Comparison of ENCODE assay signal across 7 cellular contexts in genomic region chr20:36093025-36093803, GRCh38.
DNase-seq lines count a peak whose midpoint lies in the region; FAIRE-seq and TF ChIP-seq lines count a peak whose summit lies in the region.

No MANE protein-coding gene starts in this region.

- H3K4me1 ChIP-seq in astrocyte (ENCODE audit: insufficient read depth, low read length), result peaks cover 20% of the 10 kb centered on the region

- H3K4me1 Mint-ChIP-seq in astrocyte (ENCODE audit: low read depth, unreplicated experiment), result peaks cover 10% of the 10 kb centered on the region

- no peak for FAIRE-seq in astrocyte (lab: Jason Lieb, UNC)

- H3K36me3 Mint-ChIP-seq in astrocyte (ENCODE audit: low read depth, unreplicated experiment), result no peaks in the 10 kb centered on the region

- H3K36me3 ChIP-seq in SK-N-MC (ENCODE audit: insufficient read depth, low read length), result no peaks in the 10 kb centered on the region
- H3K36me3 ChIP-seq in astrocyte (ENCODE audit: insufficient read depth, low read length), result no peaks in the 10 kb centered on the region

- H3K4me3 ChIP-seq in SK-N-MC (peak overlapping the region; percentile 77), astrocyte (ENCODE audit: insufficient read depth, low read depth, low read length) (peak overlapping the region; percentile 70), iPS-11a (ENCODE audit: low read depth, low read length) (peak overlapping the region; percentile 62), skeletal muscle cell (ENCODE audit: low read depth, low read length) (peak overlapping the region; percentile 54)

- no peaks in the 10 kb centered on the region for H3K9me3 Mint-ChIP-seq in astrocyte (ENCODE audit: unreplicated experiment)

- H2AFZ ChIP-seq in astrocyte (ENCODE audit: low read depth, low read length), result peak overlapping the region; percentile 94

- H3K9me3 ChIP-seq in SK-N-MC (ENCODE audit: low read depth, low read length) (no peaks in the 10 kb centered on the region), astrocyte (ENCODE audit: insufficient read depth, low read depth, low read length) (no peaks in the 10 kb centered on the region)

- no peaks in the 10 kb centered on the region for H3K79me2 ChIP-seq in astrocyte (ENCODE audit: insufficient read depth, low read length)

- H4K20me1 ChIP-seq in astrocyte (ENCODE audit: insufficient read depth, low read length), result peaks cover 4% of the 10 kb centered on the region

- H3K4me3 Mint-ChIP-seq in astrocyte (ENCODE audit: unreplicated experiment), result peak overlapping the region; percentile 91

- H3K4me2 ChIP-seq in astrocyte (ENCODE audit: low read length), result peak overlapping the region; percentile 100

- CTCF ChIA-PET in HEK293T (lab: Yijun Ruan, JAX), result no interaction called here

- no peak for TF ChIP-seq CTCF in astrocyte (IDR thresholded peaks at IDR 0.05; ENCODE audit: insufficient read depth, low read depth, low read length)

- no peak for DNase-seq in HEK293T (ENCODE audit: extremely low spot score)
- DNase-seq in SK-N-MC (ENCODE audit: low read depth, low spot score), result no peak
- DNase-seq in astrocyte (ENCODE audit: low read depth), result no peak
- DNase-seq in skeletal muscle cell (ENCODE audit: low read depth), result no peak
- DNase-seq in foreskin melanocyte, result no peak
- no peak for DNase-seq in Ammon's horn (ENCODE audit: low spot score)

- POLR2A ChIA-PET in HEK293T (lab: Yijun Ruan, JAX), result no interaction called here

- H3K27me3 Mint-ChIP-seq in astrocyte (ENCODE audit: low read depth, unreplicated experiment), result peaks cover 50% of the 10 kb centered on the region

- H3K27me3 ChIP-seq in astrocyte (ENCODE audit: insufficient read depth, low read length), result peaks cover 18% of the 10 kb centered on the region

- H3K9ac ChIP-seq in SK-N-MC (ENCODE audit: insufficient read length) (no peak overlapping the region), astrocyte (ENCODE audit: low read length) (peak overlapping the region; percentile 49)

- no peak overlapping the region for H3K27ac Mint-ChIP-seq in astrocyte (ENCODE audit: unreplicated experiment)

- H3K27ac ChIP-seq in SK-N-MC (no peak overlapping the region), astrocyte (ENCODE audit: low read depth, low read length) (no peak overlapping the region)

TF ChIP-seq in HEK293T, 16 proteins besides CTCF, POLR2A, EP300 and RAD21:
- TF ChIP-seq ZNF384 (IDR thresholded peaks at IDR 0.05) (no peak), TARDBP (IDR thresholded peaks at IDR 0.05) (peak; percentile 63; the same call in 1 of the 2 replicates), CTBP1 (IDR thresholded peaks at IDR 0.05; ENCODE audit: borderline replicate concordance) (0 out of 2 replicates have a peak, but pooled peaks have one; percentile 32), L3MBTL2 (conservative IDR thresholded peaks at IDR 0.05) (peak; percentile 77)
- TF ChIP-seq, protein P1, sequence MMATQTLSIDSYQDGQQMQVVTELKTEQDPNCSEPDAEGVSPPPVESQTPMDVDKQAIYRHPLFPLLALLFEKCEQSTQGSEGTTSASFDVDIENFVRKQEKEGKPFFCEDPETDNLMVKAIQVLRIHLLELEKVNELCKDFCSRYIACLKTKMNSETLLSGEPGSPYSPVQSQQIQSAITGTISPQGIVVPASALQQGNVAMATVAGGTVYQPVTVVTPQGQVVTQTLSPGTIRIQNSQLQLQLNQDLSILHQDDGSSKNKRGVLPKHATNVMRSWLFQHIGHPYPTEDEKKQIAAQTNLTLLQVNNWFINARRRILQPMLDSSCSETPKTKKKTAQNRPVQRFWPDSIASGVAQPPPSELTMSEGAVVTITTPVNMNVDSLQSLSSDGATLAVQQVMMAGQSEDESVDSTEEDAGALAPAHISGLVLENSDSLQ (IDR thresholded peaks at IDR 0.05), result no peak
